In genomic region chr4:75718529-75718928, GRCh38 we compare ENCODE assay signal across 32 cellular contexts. TPM values are rescaled to one million over a fixed set of nuclear protein-coding genes. Genes with fewer than 3 reads are reported as not detected.
DNase-seq lines count a peak whose midpoint lies in the region; ATAC-seq, FAIRE-seq and TF ChIP-seq lines count a peak whose summit lies in the region.
"Had no signal": no experiment of that assay in that cellular context is flagged by ENCODE, and none has a peak within 500 bp of the region (broad histone marks: within the 10 kb centered on the region; RNA-seq: fewer than 3 reads in every experiment).

No MANE protein-coding gene starts in this region.

- H3K27me3 ChIP-seq in Caco-2 (replicated peaks; ENCODE audit: control insufficient read depth, insufficient read depth, low read length) (no peaks in the 10 kb centered on the region), mammary epithelial cell (ENCODE audit: insufficient read depth, low read length) (no peaks in the 10 kb centered on the region), keratinocyte (ENCODE audit: control insufficient read depth, extremely low read depth, insufficient read depth, low read length) (no peaks in the 10 kb centered on the region), BE2C (no peaks in the 10 kb centered on the region)
- H3K27me3 ChIP-seq: ascending aorta, pancreas, Peyer's patch, SJSA1, transverse colon had no signal

- FAIRE-seq in keratinocyte (lab: Jason Lieb, UNC): peak; percentile 73
- FAIRE-seq: A204.1, G401.6, kidney had no signal

- H3K9me3 ChIP-seq in Caco-2 (no peaks in the 10 kb centered on the region), mammary epithelial cell (replicated peaks; ENCODE audit: insufficient read depth, low read length) (no peaks in the 10 kb centered on the region), keratinocyte (ENCODE audit: control insufficient read depth, low read depth, low read length) (no peaks in the 10 kb centered on the region), BE2C (no peaks in the 10 kb centered on the region)
- H3K9me3 ChIP-seq: ascending aorta, pancreas, Peyer's patch, SJSA1, transverse colon had no signal

- dilution Hi-C loops in mammary epithelial cell (cut with HindIII; ENCODE audit: low sequenced_read_pairs): no loop called here
- dilution Hi-C loops in keratinocyte (cut with MboI; ENCODE audit: extremely low pct_ligation_motif_present, low sequenced_read_pairs): no loop called here

- H3K4me1 ChIP-seq in Caco-2 (peaks cover 9% of the 10 kb centered on the region; the same call in 1 of the 2 replicates), mammary epithelial cell (ENCODE audit: insufficient read depth, low read length) (peaks cover 32% of the 10 kb centered on the region), keratinocyte (ENCODE audit: control insufficient read depth, extremely low read depth, insufficient read depth, low read length) (peaks cover 24% of the 10 kb centered on the region), BE2C (peaks cover 3% of the 10 kb centered on the region; the same call in 1 of the 2 replicates)

- peaks cover 10% of the 10 kb centered on the region for H3K36me3 Mint-ChIP-seq in Caco-2 (ENCODE audit: insufficient read depth, unreplicated experiment)
- H3K36me3 Mint-ChIP-seq: activated naive CD4-positive, alpha-beta T cell treated with anti-CD3 and anti-CD28 coated beads, Interleukin-2, amount 50 U/mL, for 72 hours had no signal

- no peaks in the 10 kb centered on the region for H3K36me3 ChIP-seq in Caco-2 (ENCODE audit: control insufficient read depth, insufficient read depth, low read length)
- H3K36me3 ChIP-seq in mammary epithelial cell (ENCODE audit: insufficient read depth, low read length): no peaks in the 10 kb centered on the region
- H3K36me3 ChIP-seq in keratinocyte (ENCODE audit: control insufficient read depth in 2 of 2, extremely low read depth in 1 of 2, insufficient read depth in 2 of 2, low read length in 2 of 2): peaks cover 0 to 1% of the 10 kb centered on the region in 2 experiments
- no peaks in the 10 kb centered on the region for H3K36me3 ChIP-seq in BE2C
- H3K36me3 ChIP-seq: ascending aorta, pancreas, Peyer's patch, SJSA1, transverse colon had no signal

- no peak overlapping the region for H3K4me3 Mint-ChIP-seq in Caco-2 (ENCODE audit: unreplicated experiment)
- H3K4me3 Mint-ChIP-seq: activated CD8-positive, alpha-beta T cell treated with anti-CD3 and anti-CD28 coated beads for 36 hours; activated T-helper 17 cell treated with anti-CD3 and anti-CD28 coated beads, Interleukin-2, amount 50 U/mL, for 72 hours; dendritic cell treated with granulocyte-macrophage colony-stimulating factor and Interleukin-4, amounts not matched to agents 40 ng/mL and 50 ng/mL, for 4 days; nephron progenitor cell; T-helper 1 cell treated with Interleukin-12 subunit alpha and Interleukin-12 subunit beta and Interleukin-4 antibody, amounts not matched to agents 30 μg/mL and 1 μg/mL, for 36 hours had no signal

- CTCF ChIA-PET in Caco-2 (lab: Charles Lee): no interaction called here
- CTCF ChIA-PET in mammary epithelial cell (lab: Charles Lee; ENCODE audit: low non-redundant PET): no interaction called here

- BruUV-seq in Caco-2 (replicated peaks; lab: Mats Ljungman, UMichigan) (no TSS peak), mammary epithelial cell (replicated peaks; lab: Mats Ljungman, UMichigan) (no TSS peak)

- no peak overlapping the region for H3K4me3 ChIP-seq in Caco-2 (ENCODE audit: low read depth, low read length)
- no peak overlapping the region for H3K4me3 ChIP-seq in mammary epithelial cell (replicated peaks in 1 of 3; ENCODE audit: insufficient read depth in 1 of 3, low read depth in 2 of 3, low read length in 3 of 3)
- no peak overlapping the region for H3K4me3 ChIP-seq in keratinocyte (ENCODE audit: control insufficient read depth in 2 of 3, extremely low read depth in 1 of 3, insufficient read depth in 2 of 3, low read depth in 1 of 3, low read length in 3 of 3)
- no peak overlapping the region for H3K4me3 ChIP-seq in BE2C (ENCODE audit: low read depth, low read length)
- H3K4me3 ChIP-seq: ascending aorta, GM23248, lung, pancreas, Peyer's patch, SJSA1, transverse colon had no signal

- H4K20me1 ChIP-seq in mammary epithelial cell (ENCODE audit: insufficient read depth, low read length) (no peaks in the 10 kb centered on the region), keratinocyte (ENCODE audit: control insufficient read depth, extremely low read depth, insufficient read depth, low read length) (no peaks in the 10 kb centered on the region)

- no peaks in the 10 kb centered on the region for H3K27me3 Mint-ChIP-seq in Caco-2 (ENCODE audit: insufficient read depth, unreplicated experiment)
- H3K27me3 Mint-ChIP-seq: activated CD8-positive, alpha-beta T cell treated with anti-CD3 and anti-CD28 coated beads for 36 hours; activated T-helper 17 cell treated with anti-CD3 and anti-CD28 coated beads, Interleukin-2, amount 50 U/mL, for 72 hours; dendritic cell treated with granulocyte-macrophage colony-stimulating factor and Interleukin-4, amounts not matched to agents 40 ng/mL and 50 ng/mL, for 4 days had no signal

- 88% methylated on average over 2 of the region's 2 CpGs for WGBS in mammary epithelial cell (ENCODE audit: low coverage, missing lambda C conversion rate)

- TF ChIP-seq CTCF in Caco-2 (IDR thresholded peaks at IDR 0.05; ENCODE audit: insufficient read depth in 1 of 2, low read depth in 1 of 2, low read length in 1 of 2, severe bottlenecking in 1 of 2, unreplicated experiment in 1 of 2): no peak
- TF ChIP-seq CTCF in mammary epithelial cell (conservative IDR thresholded peaks at IDR 0.05 in 1 of 2, IDR thresholded peaks at IDR 0.05 in 1 of 2; ENCODE audit: extremely low read depth in 1 of 2, insufficient read depth in 1 of 2, low read depth in 1 of 2, low read length in 2 of 2): no peak
- no peak for TF ChIP-seq CTCF in keratinocyte (optimal IDR thresholded peaks at IDR 0.05 in 1 of 3, IDR thresholded peaks at IDR 0.05 in 1 of 3, conservative IDR thresholded peaks at IDR 0.05 in 1 of 3; ENCODE audit: extremely low read depth in 1 of 3, insufficient read depth in 2 of 3, low read length in 3 of 3)
- no peak for TF ChIP-seq CTCF in BE2C (IDR thresholded peaks at IDR 0.05; ENCODE audit: low read depth, low read length)

- in situ Hi-C loops in mammary epithelial cell (cut with MboI; ENCODE audit: low sequenced_read_pairs in 2 of 2): no loop called here

- H3K27ac Mint-ChIP-seq in Caco-2 (ENCODE audit: unreplicated experiment): peak overlapping the region; percentile 44
- H3K27ac Mint-ChIP-seq: activated CD8-positive, alpha-beta T cell treated with anti-CD3 and anti-CD28 coated beads for 36 hours; activated T-helper 17 cell treated with anti-CD3 and anti-CD28 coated beads, Interleukin-2, amount 50 U/mL, for 72 hours; dendritic cell treated with granulocyte-macrophage colony-stimulating factor and Interleukin-4, amounts not matched to agents 40 ng/mL and 50 ng/mL, for 4 days; nephron progenitor cell; T-helper 1 cell treated with Interleukin-12 subunit alpha and Interleukin-12 subunit beta and Interleukin-4 antibody, amounts not matched to agents 30 μg/mL and 1 μg/mL, for 36 hours had no signal

- DNase-seq in Caco-2 (no peak), LoVo (ENCODE audit: low spot score) (peak; percentile 38), mammary epithelial cell (peak; percentile 55), keratinocyte (ENCODE audit: low read depth, low spot score) (peak; percentile 76), NCI-H526 (lab: John Stamatoyannopoulos, UW) (no peak), BE2C (no peak), NCI-H1694 (lab: John Stamatoyannopoulos, UW) (no peak)
- DNase-seq: activated CD4-positive, alpha-beta T cell treated with anti-CD3 and anti-CD28 coated beads for 1 hour; activated CD8-positive, alpha-beta T cell treated with anti-CD3 and anti-CD28 coated beads for 36 hours; central memory CD4-positive, alpha-beta T cell; glutamatergic neuron; GM23248; kidney; MV-4-11; NCI-H187; NCI-H2171 treated with DMSO at 0.1 percent for 48 hours; NCI-H524 treated with DMSO at 0.1 percent for 48 hours; nephron progenitor cell; pancreas; Peyer's patch; right cardiac atrium; transverse colon had no signal

- ATAC-seq in HG03520 (IDR thresholded peaks at IDR 0.05; ENCODE audit: unreplicated experiment): no peak
- ATAC-seq: activated CD8-positive, alpha-beta T cell treated with anti-CD3 and anti-CD28 coated beads for 36 hours; activated naive CD4-positive, alpha-beta T cell treated with anti-CD3 and anti-CD28 coated beads, Interleukin-2, amount 50 U/mL, for 72 hours; activated T-helper 17 cell treated with anti-CD3 and anti-CD28 coated beads, Interleukin-2, amount 50 U/mL, for 72 hours; pancreas; right cardiac atrium had no signal

- peaks cover 24% of the 10 kb centered on the region for H3K79me2 ChIP-seq in mammary epithelial cell (ENCODE audit: insufficient read depth, low read length)
- peaks cover 2% of the 10 kb centered on the region for H3K79me2 ChIP-seq in keratinocyte (ENCODE audit: control insufficient read depth, insufficient read depth, low read length)

- no peaks in the 10 kb centered on the region for H3K9me3 Mint-ChIP-seq in Caco-2 (ENCODE audit: unreplicated experiment)
- H3K9me3 Mint-ChIP-seq: activated CD8-positive, alpha-beta T cell treated with anti-CD3 and anti-CD28 coated beads for 36 hours; activated naive CD4-positive, alpha-beta T cell treated with anti-CD3 and anti-CD28 coated beads, Interleukin-2, amount 50 U/mL, for 72 hours; activated T-helper 17 cell treated with anti-CD3 and anti-CD28 coated beads, Interleukin-2, amount 50 U/mL, for 72 hours; dendritic cell treated with granulocyte-macrophage colony-stimulating factor and Interleukin-4, amounts not matched to agents 40 ng/mL and 50 ng/mL, for 4 days; T-helper 1 cell treated with Interleukin-12 subunit alpha and Interleukin-12 subunit beta and Interleukin-4 antibody, amounts not matched to agents 30 μg/mL and 1 μg/mL, for 36 hours had no signal

- intact Hi-C loops in Caco-2 (cut with micrococcal nuclease; ENCODE audit: unreplicated experiment) (no loop called here), mammary epithelial cell (cut with micrococcal nuclease) (no loop called here)

- H3K9ac ChIP-seq in mammary epithelial cell (ENCODE audit: insufficient read depth, low read length) (no peak overlapping the region), keratinocyte (ENCODE audit: control insufficient read depth, extremely low read depth, insufficient read depth, low read length) (no peak overlapping the region)
- H3K9ac ChIP-seq: GM23248 had no signal

- H3K27ac ChIP-seq in mammary epithelial cell (ENCODE audit: insufficient read depth, low read depth, low read length) (no peak overlapping the region), keratinocyte (ENCODE audit: control insufficient read depth, insufficient read depth, low read length) (no peak overlapping the region)
- H3K27ac ChIP-seq: ascending aorta, GM23248, pancreas, Peyer's patch, SJSA1, transverse colon had no signal

- peaks cover 7% of the 10 kb centered on the region for H3K4me1 Mint-ChIP-seq in Caco-2 (ENCODE audit: low read depth, unreplicated experiment)

- no peaks in the 10 kb centered on the region for H3K9me1 ChIP-seq in keratinocyte (ENCODE audit: control insufficient read depth, extremely low read depth, insufficient read depth, low read length)

- H3K4me2 ChIP-seq in mammary epithelial cell (ENCODE audit: insufficient read depth, low read depth, low read length): no peak overlapping the region
- H3K4me2 ChIP-seq in keratinocyte (ENCODE audit: control insufficient read depth, extremely low read depth, insufficient read depth, low read depth, low read length): no peak overlapping the region

- H2AFZ ChIP-seq in mammary epithelial cell (ENCODE audit: low read depth, low read length) (peak overlapping the region; percentile 9), keratinocyte (ENCODE audit: control insufficient read depth, low read length) (peak overlapping the region; percentile 24)
- H2AFZ ChIP-seq: GM23248 had no signal

- POLR2A ChIA-PET in Caco-2 (lab: Charles Lee): no interaction called here

RNA-seq across cellular contexts. Expression of gene USO1, which starts 5.8 kb away (rescaled TPM):
- total RNA-seq in Caco-2 (2022) (55.4 and 59.7 TPM in 2 replicates), mammary epithelial cell (10 to 100 TPM; 72.9 to 80.9 TPM)
- polyA plus RNA-seq in mammary epithelial cell (36.7 TPM), keratinocyte (47.8 to 75.4 TPM (median 54.2 TPM) in 3 replicates)
- polyA minus RNA-seq in mammary epithelial cell (40.5 TPM), keratinocyte (15.2 to 48.5 TPM (median 33.1 TPM) in 3 replicates)
- 39.1 TPM for polyA plus RNA-seq in keratinocyte (2011; ENCODE audit: low read depth)
- polyA plus RNA-seq in keratinocyte (2011; cell fraction: cytosol; rRNA removed): 28.7 and 59.2 TPM in 2 replicates
- polyA plus RNA-seq in keratinocyte (2011; cell fraction: nucleus; rRNA removed): 61.2 and 84.8 TPM in 2 replicates
- 31.9 and 45.9 TPM in 2 replicates for polyA plus RNA-seq in keratinocyte (2012; ENCODE audit: low replicate concordance)
- polyA minus RNA-seq in keratinocyte (2011; cell fraction: cytosol; rRNA and poly(A)+ RNA removed): 30.9 TPM
- polyA minus RNA-seq in keratinocyte (2011; cell fraction: nucleus; rRNA and poly(A)+ RNA removed): 38.6 and 75.3 TPM in 2 replicates
- polyA plus RNA-seq in BE2C (2012; ENCODE audit: insufficient read depth, insufficient read length, low read depth): 7.6 TPM

RNA-seq across cellular contexts. Expression of gene G3BP2, which starts 45.3 kb away (rescaled TPM):
- total RNA-seq in Caco-2 (2022): 187 TPM in 2 replicates
- total RNA-seq in mammary epithelial cell: 100 to 1,000 TPM; 146 to 192 TPM
- 79.3 TPM for polyA plus RNA-seq in mammary epithelial cell
- polyA minus RNA-seq in mammary epithelial cell: 199 TPM
- 85.9 to 137 TPM (median 107 TPM) in 3 replicates for polyA plus RNA-seq in keratinocyte
- polyA plus RNA-seq in keratinocyte (2011; ENCODE audit: low read depth): 339 TPM
- polyA plus RNA-seq in keratinocyte (2011; cell fraction: cytosol; rRNA removed): 73.9 and 130 TPM in 2 replicates
- polyA plus RNA-seq in keratinocyte (2011; cell fraction: nucleus; rRNA removed): 98.1 and 125 TPM in 2 replicates
- 61.7 and 118 TPM in 2 replicates for polyA plus RNA-seq in keratinocyte (2012; ENCODE audit: low replicate concordance)
- polyA minus RNA-seq in keratinocyte: 18.9 to 137 TPM (median 73.9 TPM) in 3 replicates
- polyA minus RNA-seq in keratinocyte (2011; cell fraction: cytosol; rRNA and poly(A)+ RNA removed): 83.8 TPM
- 64.8 and 126 TPM in 2 replicates for polyA minus RNA-seq in keratinocyte (2011; cell fraction: nucleus; rRNA and poly(A)+ RNA removed)
- polyA plus RNA-seq in BE2C (2012; ENCODE audit: insufficient read depth, insufficient read length, low read depth): 56.6 TPM

Comparison
In these comparisons a context has a peak if more than half of its experiments do, and no peak if none do; other contexts are left out.
1. DNase-seq: peak in LoVo (single experiment), mammary epithelial cell (single experiment) and keratinocyte (single experiment); none in Caco-2 (0 of 2), NCI-H526 (0 of 2), BE2C (single experiment) and NCI-H1694 (single experiment).